In genomic region chr1:115572710-115573109, GRCh38 we compare ENCODE assay signal across 8 cellular contexts.
"Had no signal": no experiment of that assay in that cellular context is flagged by ENCODE, and none has a peak within 500 bp of the region (broad histone marks: within the 10 kb centered on the region; RNA-seq: fewer than 3 reads in every experiment).

No MANE protein-coding gene starts in this region.

- H3K4me1 Mint-ChIP-seq: IgD-negative memory B cell had no signal

- DNase-seq: IMR-90, KBM-7, KG1 had no signal

- H3K4me2 ChIP-seq: KMS-11 had no signal

- H3K27ac Mint-ChIP-seq: IgD-negative memory B cell had no signal

- FAIRE-seq: HepG2, HTR-8/SVneo had no signal

- H3K36me3 Mint-ChIP-seq: IgD-negative memory B cell had no signal

- H3K9ac ChIP-seq: KMS-11 had no signal

- H3K4me3 Mint-ChIP-seq: IgD-negative memory B cell had no signal

- H3K27ac ChIP-seq: HL-60, KMS-11 had no signal

- H3K27me3 Mint-ChIP-seq: IgD-negative memory B cell had no signal

- ATAC-seq: HepG2 had no signal
